Comparison of ENCODE assay signal across 6 cellular contexts in genomic region chr16:13798211-13798610, GRCh38.
"Had no signal": no experiment of that assay in that cellular context is flagged by ENCODE, and none has a peak within 500 bp of the region (broad histone marks: within the 10 kb centered on the region; RNA-seq: fewer than 3 reads in every experiment).

No MANE protein-coding gene starts in this region.

- DNase-seq: H9, HCEC 1CT, IMR-90, KG1 had no signal

- H3K4me3 ChIP-seq: GM23338, K562 had no signal

- ATAC-seq: GM23338, K562 had no signal
